1 cellular context compared by ENCODE assay signal in the genomic region with DNA sequence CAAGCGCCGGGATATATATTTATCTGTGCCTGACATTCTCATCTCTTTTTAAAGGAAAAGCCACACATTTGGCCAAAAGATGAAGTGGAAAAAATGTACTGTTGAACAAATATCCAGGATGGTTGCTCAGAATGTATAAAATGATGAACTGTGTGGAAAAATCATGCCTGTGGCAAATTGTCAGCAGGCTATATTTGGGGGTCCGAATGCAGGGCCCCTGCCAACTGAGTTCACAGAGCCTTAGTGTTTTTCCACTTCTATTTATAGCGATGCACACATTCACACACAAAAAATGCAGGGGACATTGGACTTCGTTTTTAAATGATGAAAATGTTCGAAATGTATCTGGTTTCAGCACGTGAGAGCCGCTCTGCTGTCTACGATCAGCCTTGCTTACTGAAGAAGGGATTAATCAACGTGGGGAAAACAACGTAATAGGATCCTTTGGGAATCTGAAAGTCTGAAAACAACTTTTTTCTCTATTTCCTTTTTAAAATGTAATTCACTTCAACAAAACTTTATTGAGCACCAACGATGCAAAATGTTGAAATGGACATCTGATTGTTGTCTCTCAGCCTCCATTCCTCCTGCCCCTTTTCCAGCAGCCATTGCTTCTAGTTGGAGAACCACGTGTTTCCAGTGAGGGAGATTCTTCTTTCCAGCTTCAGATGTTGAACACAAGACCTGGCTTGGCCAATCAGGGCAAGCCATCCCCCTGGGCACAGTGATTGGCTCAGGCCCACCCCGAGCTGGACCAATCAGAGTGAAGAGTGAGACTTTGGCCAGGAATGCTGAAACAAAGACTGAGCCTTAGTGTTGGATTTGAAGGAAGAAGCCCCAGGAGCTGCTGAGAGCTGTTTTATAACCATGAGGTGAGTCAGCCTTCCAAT.
TF ChIP-seq lines count a peak whose summit lies in the region.

No MANE protein-coding gene starts in this region.

TF ChIP-seq in HCT116, 20 proteins besides CTCF, POLR2A, EP300 and RAD21 (continued from another document):
- TF ChIP-seq, protein P1, sequence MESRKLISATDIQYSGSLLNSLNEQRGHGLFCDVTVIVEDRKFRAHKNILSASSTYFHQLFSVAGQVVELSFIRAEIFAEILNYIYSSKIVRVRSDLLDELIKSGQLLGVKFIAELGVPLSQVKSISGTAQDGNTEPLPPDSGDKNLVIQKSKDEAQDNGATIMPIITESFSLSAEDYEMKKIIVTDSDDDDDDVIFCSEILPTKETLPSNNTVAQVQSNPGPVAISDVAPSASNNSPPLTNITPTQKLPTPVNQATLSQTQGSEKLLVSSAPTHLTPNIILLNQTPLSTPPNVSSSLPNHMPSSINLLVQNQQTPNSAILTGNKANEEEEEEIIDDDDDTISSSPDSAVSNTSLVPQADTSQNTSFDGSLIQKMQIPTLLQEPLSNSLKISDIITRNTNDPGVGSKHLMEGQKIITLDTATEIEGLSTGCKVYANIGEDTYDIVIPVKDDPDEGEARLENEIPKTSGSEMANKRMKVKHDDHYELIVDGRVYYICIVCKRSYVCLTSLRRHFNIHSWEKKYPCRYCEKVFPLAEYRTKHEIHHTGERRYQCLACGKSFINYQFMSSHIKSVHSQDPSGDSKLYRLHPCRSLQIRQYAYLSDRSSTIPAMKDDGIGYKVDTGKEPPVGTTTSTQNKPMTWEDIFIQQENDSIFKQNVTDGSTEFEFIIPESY (IDR thresholded peaks at IDR 0.05; ENCODE audit: extremely low read depth, insufficient replicate concordance, low read length): no peak
